27 cellular contexts compared by ENCODE assay signal in genomic region chr7:69742237-69742636, GRCh38.
"Had no signal": no experiment of that assay in that cellular context is flagged by ENCODE, and none has a peak within 500 bp of the region (broad histone marks: within the 10 kb centered on the region; RNA-seq: fewer than 3 reads in every experiment).

No MANE protein-coding gene starts in this region.

- H3K27ac Mint-ChIP-seq: naive thymus-derived CD8-positive, alpha-beta T cell; natural killer cell treated with Interleukin-12 subunit alpha and Interleukin-12 subunit beta and Interleukin-15 and Interleukin-18, amount 100 ng/mL, for 72 hours; nephron progenitor cell; stimulated activated effector memory CD8-positive, alpha-beta T cell treated with anti-CD3 and anti-CD28 coated beads, Interleukin-12 subunit alpha, Interleukin-12 subunit beta, amount 100 ng/mL, for 72 hours; stimulated activated naive B cell treated with anti-CD40 and anti-IgM and Interleukin-4, amounts not matched to agents 10 μg/mL and 1 μg/mL and 100 μg/mL, for 72 hours; stimulated activated naive CD8-positive, alpha-beta T cell treated with anti-CD3 and anti-CD28 coated beads, Interleukin-15, Interleukin-2, amounts not matched to agents 100 ng/mL and 50 ng/mL, for 24 hours had no signal

- H3K4me3 ChIP-seq: pancreas, psoas muscle, right lobe of liver, sigmoid colon, stomach, thoracic aorta, thyroid gland, tibial nerve, upper lobe of left lung, vagina had no signal

- H3K4me1 ChIP-seq: right lobe of liver, thyroid gland had no signal

- H3K36me3 Mint-ChIP-seq: naive thymus-derived CD8-positive, alpha-beta T cell; natural killer cell treated with Interleukin-12 subunit alpha and Interleukin-12 subunit beta and Interleukin-15 and Interleukin-18, amount 100 ng/mL, for 72 hours; stimulated activated effector memory CD8-positive, alpha-beta T cell treated with anti-CD3 and anti-CD28 coated beads, Interleukin-12 subunit alpha, Interleukin-12 subunit beta, amount 100 ng/mL, for 72 hours had no signal

- DNase-seq: naive thymus-derived CD8-positive, alpha-beta T cell; nephron progenitor cell; nucleus accumbens; pancreas; psoas muscle; right cardiac atrium; right lobe of liver; sigmoid colon; small intestine; stimulated activated CD4-positive, alpha-beta T cell treated with anti-CD3 and anti-CD28 coated beads, Interleukin-15, amount 100 ng/mL, for 24 hours; stimulated activated CD4-positive, alpha-beta T cell treated with anti-CD3 and anti-CD28 coated beads, Interleukin-2, amount 100 ng/mL, for 24 hours; stimulated activated CD4-positive, alpha-beta T cell treated with anti-CD3 and anti-CD28 coated beads, Interleukin-2, amount 100 ng/mL, for 48 hours; stimulated activated CD4-positive, alpha-beta T cell treated with anti-CD3 and anti-CD28 coated beads, Interleukin-4, amount 100 ng/mL, for 24 hours; stimulated activated naive B cell treated with anti-CD40 and anti-IgM and Interleukin-4, amounts not matched to agents 10 μg/mL and 1 μg/mL and 100 μg/mL, for 72 hours; stimulated activated naive CD4-positive, alpha-beta T cell treated with Interleukin-2 at 50 U/mL for 16 hours; stomach; thyroid gland; trophoblast cell; upper lobe of left lung had no signal

- H3K27me3 ChIP-seq: neutrophil, pancreas, right lobe of liver, sigmoid colon, stomach, thyroid gland, tibial nerve, upper lobe of left lung, vagina had no signal

- H3K27me3 Mint-ChIP-seq: stimulated activated naive CD8-positive, alpha-beta T cell treated with anti-CD3 and anti-CD28 coated beads, Interleukin-15, Interleukin-2, amounts not matched to agents 100 ng/mL and 50 ng/mL, for 24 hours had no signal

- H3K9me3 Mint-ChIP-seq: naive thymus-derived CD8-positive, alpha-beta T cell; natural killer cell treated with Interleukin-12 subunit alpha and Interleukin-12 subunit beta and Interleukin-15 and Interleukin-18, amount 100 ng/mL, for 72 hours; nephron progenitor cell; neural crest cell; stimulated activated effector memory CD8-positive, alpha-beta T cell treated with anti-CD3 and anti-CD28 coated beads, Interleukin-12 subunit alpha, Interleukin-12 subunit beta, amount 100 ng/mL, for 72 hours; stimulated activated naive B cell treated with anti-CD40 and anti-IgM and Interleukin-4, amounts not matched to agents 10 μg/mL and 1 μg/mL and 100 μg/mL, for 72 hours; stimulated activated naive CD8-positive, alpha-beta T cell treated with anti-CD3 and anti-CD28 coated beads, Interleukin-15, Interleukin-2, amounts not matched to agents 100 ng/mL and 50 ng/mL, for 24 hours had no signal

- H3K27ac ChIP-seq: neutrophil, pancreas, psoas muscle, right lobe of liver, sigmoid colon, stomach, thoracic aorta, thyroid gland, tibial nerve, upper lobe of left lung, vagina had no signal

- H3K4me3 Mint-ChIP-seq: naive thymus-derived CD8-positive, alpha-beta T cell; natural killer cell treated with Interleukin-12 subunit alpha and Interleukin-12 subunit beta and Interleukin-15 and Interleukin-18, amount 100 ng/mL, for 72 hours; nephron progenitor cell; neural crest cell; stimulated activated effector memory CD8-positive, alpha-beta T cell treated with anti-CD3 and anti-CD28 coated beads, Interleukin-12 subunit alpha, Interleukin-12 subunit beta, amount 100 ng/mL, for 72 hours; stimulated activated naive B cell treated with anti-CD40 and anti-IgM and Interleukin-4, amounts not matched to agents 10 μg/mL and 1 μg/mL and 100 μg/mL, for 72 hours; stimulated activated naive CD8-positive, alpha-beta T cell treated with anti-CD3 and anti-CD28 coated beads, Interleukin-15, Interleukin-2, amounts not matched to agents 100 ng/mL and 50 ng/mL, for 24 hours had no signal

- H3K36me3 ChIP-seq: neutrophil, pancreas, right lobe of liver, sigmoid colon, stomach, thoracic aorta, thyroid gland, tibial nerve, upper lobe of left lung, vagina had no signal

- H3K9me3 ChIP-seq: neutrophil, pancreas, psoas muscle, right lobe of liver, sigmoid colon, stomach, thoracic aorta, thyroid gland, tibial nerve, upper lobe of left lung, vagina had no signal
